Comparison of ENCODE assay signal across 1 cellular context in the genomic region with DNA sequence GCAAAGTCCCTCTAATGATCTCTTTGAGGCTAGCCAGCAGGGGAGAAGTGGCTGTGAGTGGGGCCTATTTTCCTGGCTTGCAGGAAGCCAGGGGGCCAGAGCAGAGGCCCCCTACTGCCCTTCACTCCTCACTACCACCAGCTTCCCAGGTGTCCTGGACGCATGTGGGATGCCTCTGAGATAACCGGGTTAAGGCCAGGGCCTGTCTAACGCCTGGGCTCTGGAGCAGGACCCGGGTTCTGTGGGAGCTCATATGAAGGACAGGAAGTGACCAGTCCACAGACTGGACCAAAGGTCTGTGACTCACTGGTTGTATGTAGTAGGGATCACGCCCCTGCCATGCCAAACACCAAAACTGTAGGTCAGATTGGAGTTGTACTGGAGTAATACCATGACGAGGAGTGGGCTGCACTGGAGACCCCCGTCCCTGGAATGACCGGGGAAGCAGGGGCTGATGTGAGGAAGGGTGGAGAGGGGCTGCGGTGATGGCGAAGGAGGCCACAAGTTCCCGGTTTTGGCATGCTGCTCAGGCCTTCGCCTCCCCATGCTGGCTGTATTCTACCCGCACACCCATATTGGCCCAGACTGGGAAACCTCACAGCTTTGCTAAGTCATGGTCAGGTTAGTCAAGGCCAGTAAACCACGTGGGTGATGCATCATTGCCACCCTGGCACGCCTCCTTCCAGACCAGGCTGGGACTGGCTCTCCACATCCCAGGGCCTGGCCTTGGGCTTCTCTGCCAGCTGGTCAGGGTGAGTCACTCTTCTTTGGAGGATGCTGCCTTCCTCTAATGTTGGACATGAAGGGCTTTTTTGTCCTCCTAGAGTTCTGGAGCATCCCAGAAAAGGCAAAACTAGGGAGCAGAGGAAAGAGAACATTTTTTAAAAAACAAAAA.
TF ChIP-seq lines count a peak whose summit lies in the region.

No MANE protein-coding gene starts in this region.

TF ChIP-seq in HepG2, 621 proteins besides CTCF, POLR2A, EP300 and RAD21 (continued from another document and continues in another):
- TF ChIP-seq, protein P1, sequence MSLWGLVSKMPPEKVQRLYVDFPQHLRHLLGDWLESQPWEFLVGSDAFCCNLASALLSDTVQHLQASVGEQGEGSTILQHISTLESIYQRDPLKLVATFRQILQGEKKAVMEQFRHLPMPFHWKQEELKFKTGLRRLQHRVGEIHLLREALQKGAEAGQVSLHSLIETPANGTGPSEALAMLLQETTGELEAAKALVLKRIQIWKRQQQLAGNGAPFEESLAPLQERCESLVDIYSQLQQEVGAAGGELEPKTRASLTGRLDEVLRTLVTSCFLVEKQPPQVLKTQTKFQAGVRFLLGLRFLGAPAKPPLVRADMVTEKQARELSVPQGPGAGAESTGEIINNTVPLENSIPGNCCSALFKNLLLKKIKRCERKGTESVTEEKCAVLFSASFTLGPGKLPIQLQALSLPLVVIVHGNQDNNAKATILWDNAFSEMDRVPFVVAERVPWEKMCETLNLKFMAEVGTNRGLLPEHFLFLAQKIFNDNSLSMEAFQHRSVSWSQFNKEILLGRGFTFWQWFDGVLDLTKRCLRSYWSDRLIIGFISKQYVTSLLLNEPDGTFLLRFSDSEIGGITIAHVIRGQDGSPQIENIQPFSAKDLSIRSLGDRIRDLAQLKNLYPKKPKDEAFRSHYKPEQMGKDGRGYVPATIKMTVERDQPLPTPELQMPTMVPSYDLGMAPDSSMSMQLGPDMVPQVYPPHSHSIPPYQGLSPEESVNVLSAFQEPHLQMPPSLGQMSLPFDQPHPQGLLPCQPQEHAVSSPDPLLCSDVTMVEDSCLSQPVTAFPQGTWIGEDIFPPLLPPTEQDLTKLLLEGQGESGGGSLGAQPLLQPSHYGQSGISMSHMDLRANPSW (CRISPR knock-in tag; IDR thresholded peaks at IDR 0.05; ENCODE audit: borderline replicate concordance) = no peak
- TF ChIP-seq, protein P2, sequence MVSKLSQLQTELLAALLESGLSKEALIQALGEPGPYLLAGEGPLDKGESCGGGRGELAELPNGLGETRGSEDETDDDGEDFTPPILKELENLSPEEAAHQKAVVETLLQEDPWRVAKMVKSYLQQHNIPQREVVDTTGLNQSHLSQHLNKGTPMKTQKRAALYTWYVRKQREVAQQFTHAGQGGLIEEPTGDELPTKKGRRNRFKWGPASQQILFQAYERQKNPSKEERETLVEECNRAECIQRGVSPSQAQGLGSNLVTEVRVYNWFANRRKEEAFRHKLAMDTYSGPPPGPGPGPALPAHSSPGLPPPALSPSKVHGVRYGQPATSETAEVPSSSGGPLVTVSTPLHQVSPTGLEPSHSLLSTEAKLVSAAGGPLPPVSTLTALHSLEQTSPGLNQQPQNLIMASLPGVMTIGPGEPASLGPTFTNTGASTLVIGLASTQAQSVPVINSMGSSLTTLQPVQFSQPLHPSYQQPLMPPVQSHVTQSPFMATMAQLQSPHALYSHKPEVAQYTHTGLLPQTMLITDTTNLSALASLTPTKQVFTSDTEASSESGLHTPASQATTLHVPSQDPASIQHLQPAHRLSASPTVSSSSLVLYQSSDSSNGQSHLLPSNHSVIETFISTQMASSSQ (IDR thresholded peaks at IDR 0.05; ENCODE audit: low read depth) = no peak
- TF ChIP-seq, protein P2 (CRISPR knock-in tag; IDR thresholded peaks at IDR 0.05; ENCODE audit: borderline replicate concordance) = no peak
- TF ChIP-seq ZMYM2 (CRISPR knock-in tag; IDR thresholded peaks at IDR 0.05) = no peak
- TF ChIP-seq ELF1 (CRISPR knock-in tag; IDR thresholded peaks at IDR 0.05) = no peak
- TF ChIP-seq ZNF160 (CRISPR knock-in tag; IDR thresholded peaks at IDR 0.05) = no peak
- TF ChIP-seq NAIF1 (CRISPR knock-in tag; IDR thresholded peaks at IDR 0.05; ENCODE audit: borderline replicate concordance) = no peak
- TF ChIP-seq, protein P3, sequence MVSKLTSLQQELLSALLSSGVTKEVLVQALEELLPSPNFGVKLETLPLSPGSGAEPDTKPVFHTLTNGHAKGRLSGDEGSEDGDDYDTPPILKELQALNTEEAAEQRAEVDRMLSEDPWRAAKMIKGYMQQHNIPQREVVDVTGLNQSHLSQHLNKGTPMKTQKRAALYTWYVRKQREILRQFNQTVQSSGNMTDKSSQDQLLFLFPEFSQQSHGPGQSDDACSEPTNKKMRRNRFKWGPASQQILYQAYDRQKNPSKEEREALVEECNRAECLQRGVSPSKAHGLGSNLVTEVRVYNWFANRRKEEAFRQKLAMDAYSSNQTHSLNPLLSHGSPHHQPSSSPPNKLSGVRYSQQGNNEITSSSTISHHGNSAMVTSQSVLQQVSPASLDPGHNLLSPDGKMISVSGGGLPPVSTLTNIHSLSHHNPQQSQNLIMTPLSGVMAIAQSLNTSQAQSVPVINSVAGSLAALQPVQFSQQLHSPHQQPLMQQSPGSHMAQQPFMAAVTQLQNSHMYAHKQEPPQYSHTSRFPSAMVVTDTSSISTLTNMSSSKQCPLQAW (CRISPR knock-in tag; IDR thresholded peaks at IDR 0.05) = 0 out of 2 replicates have a peak, but pooled peaks have one; percentile 42
- TF ChIP-seq, protein P4, sequence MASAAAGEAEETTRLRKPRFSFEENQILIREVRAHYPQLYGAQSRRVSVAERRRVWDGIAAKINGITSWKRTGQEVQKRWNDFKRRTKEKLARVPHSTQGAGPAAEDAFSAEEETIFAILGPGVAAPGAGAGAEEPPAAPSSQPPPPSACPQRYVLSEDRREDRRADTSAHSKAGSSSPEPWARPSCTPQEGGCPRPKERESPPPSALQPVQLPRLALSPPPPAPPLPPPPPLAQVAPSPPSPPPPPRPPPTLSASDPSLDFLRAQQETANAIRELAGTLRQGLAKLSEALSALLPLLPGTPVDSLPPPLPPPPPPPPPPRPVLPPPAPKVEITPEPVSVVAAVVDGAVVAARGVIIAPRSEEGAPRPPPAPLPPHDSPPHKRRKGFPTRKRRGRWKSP (CRISPR knock-in tag; IDR thresholded peaks at IDR 0.05) = no peak
- peak; percentile 18 to 48; a peak in 2 of 4 replicates for TF ChIP-seq MAFK (conservative IDR thresholded peaks at IDR 0.05 in 1 of 2, IDR thresholded peaks at IDR 0.05 in 1 of 2; ENCODE audit: low read length in 2 of 2)
- peak; percentile 42; the same call in 1 of the 2 replicates for TF ChIP-seq MIER3 (CRISPR knock-in tag; IDR thresholded peaks at IDR 0.05; ENCODE audit: borderline replicate concordance)
- peak; percentile 2 for TF ChIP-seq TEAD3 (CRISPR knock-in tag; optimal IDR thresholded peaks at IDR 0.05; ENCODE audit: borderline replicate concordance)
- TF ChIP-seq ARNT (IDR thresholded peaks at IDR 0.05) = no peak
- 0 out of 2 replicates have a peak, but pooled peaks have one; percentile 12 for TF ChIP-seq SALL1 (CRISPR knock-in tag; IDR thresholded peaks at IDR 0.05)
- TF ChIP-seq ZFAT (CRISPR knock-in tag; conservative IDR thresholded peaks at IDR 0.05) = no peak
- TF ChIP-seq MAFG (CRISPR knock-in tag; IDR thresholded peaks at IDR 0.05) = no peak
- TF ChIP-seq CREB1 (IDR thresholded peaks at IDR 0.05) = 0 out of 2 replicates have a peak, but pooled peaks have one; percentile 16
- no peak for TF ChIP-seq CREB1 (CRISPR knock-in tag; IDR thresholded peaks at IDR 0.05)
- no peak for TF ChIP-seq U2AF2 (IDR thresholded peaks at IDR 0.05; ENCODE audit: low read depth, low read length)
- no peak for TF ChIP-seq HMG20A (CRISPR knock-in tag; IDR thresholded peaks at IDR 0.05; ENCODE audit: borderline replicate concordance)
- TF ChIP-seq ZNF180 (CRISPR knock-in tag; IDR thresholded peaks at IDR 0.05; ENCODE audit: borderline replicate concordance, low read depth) = no peak
- TF ChIP-seq REXO4 (CRISPR knock-in tag; IDR thresholded peaks at IDR 0.05; ENCODE audit: borderline replicate concordance) = no peak
- TF ChIP-seq YY1 (IDR thresholded peaks at IDR 0.05; ENCODE audit: insufficient read depth, insufficient replicate concordance, low read depth, low read length) = no peak
- no peak for TF ChIP-seq ZFP90 (CRISPR knock-in tag; IDR thresholded peaks at IDR 0.05; ENCODE audit: borderline replicate concordance)
- TF ChIP-seq ZNF263 (CRISPR knock-in tag; IDR thresholded peaks at IDR 0.05) = no peak
- TF ChIP-seq, protein P5, sequence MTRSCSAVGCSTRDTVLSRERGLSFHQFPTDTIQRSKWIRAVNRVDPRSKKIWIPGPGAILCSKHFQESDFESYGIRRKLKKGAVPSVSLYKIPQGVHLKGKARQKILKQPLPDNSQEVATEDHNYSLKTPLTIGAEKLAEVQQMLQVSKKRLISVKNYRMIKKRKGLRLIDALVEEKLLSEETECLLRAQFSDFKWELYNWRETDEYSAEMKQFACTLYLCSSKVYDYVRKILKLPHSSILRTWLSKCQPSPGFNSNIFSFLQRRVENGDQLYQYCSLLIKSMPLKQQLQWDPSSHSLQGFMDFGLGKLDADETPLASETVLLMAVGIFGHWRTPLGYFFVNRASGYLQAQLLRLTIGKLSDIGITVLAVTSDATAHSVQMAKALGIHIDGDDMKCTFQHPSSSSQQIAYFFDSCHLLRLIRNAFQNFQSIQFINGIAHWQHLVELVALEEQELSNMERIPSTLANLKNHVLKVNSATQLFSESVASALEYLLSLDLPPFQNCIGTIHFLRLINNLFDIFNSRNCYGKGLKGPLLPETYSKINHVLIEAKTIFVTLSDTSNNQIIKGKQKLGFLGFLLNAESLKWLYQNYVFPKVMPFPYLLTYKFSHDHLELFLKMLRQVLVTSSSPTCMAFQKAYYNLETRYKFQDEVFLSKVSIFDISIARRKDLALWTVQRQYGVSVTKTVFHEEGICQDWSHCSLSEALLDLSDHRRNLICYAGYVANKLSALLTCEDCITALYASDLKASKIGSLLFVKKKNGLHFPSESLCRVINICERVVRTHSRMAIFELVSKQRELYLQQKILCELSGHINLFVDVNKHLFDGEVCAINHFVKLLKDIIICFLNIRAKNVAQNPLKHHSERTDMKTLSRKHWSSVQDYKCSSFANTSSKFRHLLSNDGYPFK (CRISPR knock-in tag; IDR thresholded peaks at IDR 0.05; ENCODE audit: borderline replicate concordance) = peak; percentile 65; the same call in 1 of the 2 replicates
- TF ChIP-seq EHMT2 (IDR thresholded peaks at IDR 0.05; ENCODE audit: borderline replicate concordance, low read depth, low read length) = no peak
- TF ChIP-seq HMGA1 (CRISPR knock-in tag; conservative IDR thresholded peaks at IDR 0.05) = no peak
- no peak for TF ChIP-seq GABPA (IDR thresholded peaks at IDR 0.05; ENCODE audit: low read depth, low read length)
- TF ChIP-seq GABPA (CRISPR knock-in tag; IDR thresholded peaks at IDR 0.05; ENCODE audit: low read depth) = 0 out of 2 replicates have a peak, but pooled peaks have one; percentile 19
- no peak for TF ChIP-seq EED (CRISPR knock-in tag; IDR thresholded peaks at IDR 0.05)
- TF ChIP-seq ZNF782 (CRISPR knock-in tag; IDR thresholded peaks at IDR 0.05; ENCODE audit: borderline replicate concordance) = no peak
- TF ChIP-seq SRF (IDR thresholded peaks at IDR 0.05; ENCODE audit: low read depth, low read length) = no peak
- TF ChIP-seq, protein P6, sequence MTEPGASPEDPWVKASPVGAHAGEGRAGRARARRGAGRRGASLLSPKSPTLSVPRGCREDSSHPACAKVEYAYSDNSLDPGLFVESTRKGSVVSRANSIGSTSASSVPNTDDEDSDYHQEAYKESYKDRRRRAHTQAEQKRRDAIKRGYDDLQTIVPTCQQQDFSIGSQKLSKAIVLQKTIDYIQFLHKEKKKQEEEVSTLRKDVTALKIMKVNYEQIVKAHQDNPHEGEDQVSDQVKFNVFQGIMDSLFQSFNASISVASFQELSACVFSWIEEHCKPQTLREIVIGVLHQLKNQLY (CRISPR knock-in tag; IDR thresholded peaks at IDR 0.05) = no peak
- TF ChIP-seq, protein P7, sequence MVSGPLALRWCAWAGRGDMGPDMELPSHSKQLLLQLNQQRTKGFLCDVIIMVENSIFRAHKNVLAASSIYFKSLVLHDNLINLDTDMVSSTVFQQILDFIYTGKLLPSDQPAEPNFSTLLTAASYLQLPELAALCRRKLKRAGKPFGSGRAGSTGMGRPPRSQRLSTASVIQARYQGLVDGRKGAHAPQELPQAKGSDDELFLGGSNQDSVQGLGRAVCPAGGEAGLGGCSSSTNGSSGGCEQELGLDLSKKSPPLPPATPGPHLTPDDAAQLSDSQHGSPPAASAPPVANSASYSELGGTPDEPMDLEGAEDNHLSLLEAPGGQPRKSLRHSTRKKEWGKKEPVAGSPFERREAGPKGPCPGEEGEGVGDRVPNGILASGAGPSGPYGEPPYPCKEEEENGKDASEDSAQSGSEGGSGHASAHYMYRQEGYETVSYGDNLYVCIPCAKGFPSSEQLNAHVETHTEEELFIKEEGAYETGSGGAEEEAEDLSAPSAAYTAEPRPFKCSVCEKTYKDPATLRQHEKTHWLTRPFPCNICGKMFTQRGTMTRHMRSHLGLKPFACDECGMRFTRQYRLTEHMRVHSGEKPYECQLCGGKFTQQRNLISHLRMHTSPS (CRISPR knock-in tag; IDR thresholded peaks at IDR 0.05; ENCODE audit: low read depth) = peak; percentile 86
- no peak for TF ChIP-seq ZNF234 (CRISPR knock-in tag; conservative IDR thresholded peaks at IDR 0.05)
- no peak for TF ChIP-seq FOXO1 (CRISPR knock-in tag; IDR thresholded peaks at IDR 0.05)
- no peak for TF ChIP-seq ZNF326 (CRISPR knock-in tag; IDR thresholded peaks at IDR 0.05; ENCODE audit: borderline replicate concordance)
- TF ChIP-seq ZFP36 (IDR thresholded peaks at IDR 0.05; ENCODE audit: borderline replicate concordance, low read depth, low read length, partially characterized antibody) = no peak
- TF ChIP-seq MXD4 (CRISPR knock-in tag; IDR thresholded peaks at IDR 0.05) = no peak
- no peak for TF ChIP-seq ZNF737 (CRISPR knock-in tag; IDR thresholded peaks at IDR 0.05; ENCODE audit: borderline replicate concordance)
- no peak for TF ChIP-seq ZNF12 (CRISPR knock-in tag; IDR thresholded peaks at IDR 0.05)
- no peak for TF ChIP-seq ZNF317 (CRISPR knock-in tag; IDR thresholded peaks at IDR 0.05)
- no peak for TF ChIP-seq NKX3-1 (CRISPR knock-in tag; IDR thresholded peaks at IDR 0.05)
- no peak for TF ChIP-seq ZSCAN22 (CRISPR knock-in tag; IDR thresholded peaks at IDR 0.05)
- TF ChIP-seq, protein P8, sequence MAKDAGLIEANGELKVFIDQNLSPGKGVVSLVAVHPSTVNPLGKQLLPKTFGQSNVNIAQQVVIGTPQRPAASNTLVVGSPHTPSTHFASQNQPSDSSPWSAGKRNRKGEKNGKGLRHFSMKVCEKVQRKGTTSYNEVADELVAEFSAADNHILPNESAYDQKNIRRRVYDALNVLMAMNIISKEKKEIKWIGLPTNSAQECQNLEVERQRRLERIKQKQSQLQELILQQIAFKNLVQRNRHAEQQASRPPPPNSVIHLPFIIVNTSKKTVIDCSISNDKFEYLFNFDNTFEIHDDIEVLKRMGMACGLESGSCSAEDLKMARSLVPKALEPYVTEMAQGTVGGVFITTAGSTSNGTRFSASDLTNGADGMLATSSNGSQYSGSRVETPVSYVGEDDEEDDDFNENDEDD (CRISPR knock-in tag; IDR thresholded peaks at IDR 0.05; ENCODE audit: borderline replicate concordance) = no peak
- no peak for TF ChIP-seq SOX5 (CRISPR knock-in tag; IDR thresholded peaks at IDR 0.05; ENCODE audit: borderline replicate concordance)
- TF ChIP-seq MED1 (CRISPR knock-in tag; IDR thresholded peaks at IDR 0.05) = no peak
- no peak for TF ChIP-seq PTBP1 (IDR thresholded peaks at IDR 0.05; ENCODE audit: low read depth, low read length, poor library complexity, severe bottlenecking)
